In the genomic region with DNA sequence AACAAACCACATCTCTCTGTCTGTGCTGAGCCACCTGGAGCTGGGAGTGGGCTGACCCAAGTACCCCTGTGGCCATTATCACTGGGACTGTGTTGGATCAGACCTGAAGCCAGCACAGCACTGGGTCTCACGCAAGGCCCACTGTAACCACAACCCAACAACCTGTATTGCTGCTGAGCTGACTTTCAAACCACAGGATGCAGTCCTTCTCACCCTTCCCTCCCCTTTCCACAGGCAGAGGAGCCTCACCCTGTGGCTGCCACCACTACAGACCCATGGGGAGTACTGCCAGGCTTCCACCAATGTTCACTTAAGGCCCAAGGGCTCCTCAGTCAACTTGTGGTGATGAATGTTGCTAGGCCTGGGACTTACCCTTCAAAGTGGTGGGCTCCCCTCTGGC, we compare ENCODE assay signal across 14 cellular contexts.
DNase-seq lines count a peak whose midpoint lies in the region; ATAC-seq and TF ChIP-seq lines count a peak whose summit lies in the region.
"Had no signal": no experiment of that assay in that cellular context is flagged by ENCODE, and none has a peak within 500 bp of the region (broad histone marks: within the 10 kb centered on the region; RNA-seq: fewer than 3 reads in every experiment).

No MANE protein-coding gene starts in this region.

- TF ChIP-seq CTCF in Loucy (conservative IDR thresholded peaks at IDR 0.05; ENCODE audit: low read length) (no peak), GM10248 (IDR thresholded peaks at IDR 0.05; ENCODE audit: control extremely low read depth, extremely low read depth, low read depth, missing control alignments) (no peak)

- H3K36me3 ChIP-seq in Loucy (ENCODE audit: insufficient read depth, low read length) (peaks cover 17% of the 10 kb centered on the region; the same call in 1 of the 2 replicates), esophagus (ENCODE audit: control insufficient read depth in 2 of 2, insufficient read depth in 2 of 2, low read length in 1 of 2) (peaks cover 0 to 3% of the 10 kb centered on the region in 2 donors)

- DNase-seq in NK-92 treated with Interleukin-12 subunit alpha and Interleukin-12 subunit beta, amount 100 ng/mL, for 24 hours (lab: John Stamatoyannopoulos, UW) = peak; percentile 4
- DNase-seq in NK-92 (lab: John Stamatoyannopoulos, UW; ENCODE audit: unreplicated experiment) (no peak), Ammon's horn (ENCODE audit: low spot score) (no peak), GF-D8 (lab: John Stamatoyannopoulos, UW) (no peak), GM10248 (ENCODE audit: extremely low spot score) (no peak)
- no peak for DNase-seq in natural killer cell treated with Interleukin-12 subunit alpha and Interleukin-12 subunit beta and Interleukin-15 and Interleukin-18, amount 100 ng/mL, for 72 hours (ENCODE audit: low spot score)
- DNase-seq: CD4-positive, CD25-positive, alpha-beta regulatory T cell; DMS53; H7 had no signal

- peaks cover 9% of the 10 kb centered on the region for H3K9me3 Mint-ChIP-seq in natural killer cell treated with Interleukin-12 subunit alpha and Interleukin-12 subunit beta and Interleukin-15 and Interleukin-18, amount 100 ng/mL, for 72 hours
- H3K9me3 Mint-ChIP-seq: GM23338 had no signal

- no peaks in the 10 kb centered on the region for H3F3A ChIP-seq in Loucy (ENCODE audit: low read depth)

- CTCF ChIA-PET in GM10248 (lab: Yijun Ruan, JAX) = no interaction called here

- H3K4me3 Mint-ChIP-seq in natural killer cell treated with Interleukin-12 subunit alpha and Interleukin-12 subunit beta and Interleukin-15 and Interleukin-18, amount 100 ng/mL, for 72 hours = no peak overlapping the region
- H3K4me3 Mint-ChIP-seq: CD4-positive, CD25-positive, alpha-beta regulatory T cell; GM23338 had no signal

- peak overlapping the region; percentile 71 to 90 for H3K27ac ChIP-seq in esophagus (ENCODE audit: low read depth in 2 of 2, low read length in 1 of 2)
- H3K27ac ChIP-seq: 22Rv1, BLaER1 had no signal

- H2AFZ ChIP-seq in Loucy (ENCODE audit: low read length) = no peak overlapping the region
- H2AFZ ChIP-seq: GM23338 had no signal

- H3K27me3 Mint-ChIP-seq in natural killer cell treated with Interleukin-12 subunit alpha and Interleukin-12 subunit beta and Interleukin-15 and Interleukin-18, amount 100 ng/mL, for 72 hours = no peaks in the 10 kb centered on the region
- H3K27me3 Mint-ChIP-seq: CD4-positive, CD25-positive, alpha-beta regulatory T cell had no signal

- H3K9me3 ChIP-seq in Loucy (ENCODE audit: insufficient read depth, low read depth, low read length) (peaks cover 13% of the 10 kb centered on the region; the same call in 1 of the 2 replicates), esophagus (ENCODE audit: control insufficient read depth in 2 of 2, insufficient read depth in 1 of 2, low read depth in 1 of 2, low read length in 1 of 2) (peaks cover 0 to 7% of the 10 kb centered on the region in 2 donors)

- POLR2A ChIA-PET in GM10248 (lab: Yijun Ruan, JAX) = no interaction called here

- ATAC-seq in natural killer cell treated with Interleukin-12 subunit alpha and Interleukin-12 subunit beta and Interleukin-15 and Interleukin-18, amount 100 ng/mL, for 72 hours = peak; percentile 52 to 54
- ATAC-seq: GM23338 had no signal

- no peaks in the 10 kb centered on the region for H3K9me2 ChIP-seq in Loucy (replicated peaks; ENCODE audit: low read depth, low read length)

- no peak overlapping the region for H3K9ac ChIP-seq in Loucy (ENCODE audit: low read depth, low read length, poor library complexity, severe bottlenecking)
- H3K9ac ChIP-seq: BLaER1 had no signal

- 94% methylated on average over 1 of the region's 1 CpG for WGBS in esophagus, 2 donors

- 0 out of 2 replicates have a peak, but pooled peaks cover 5% of the 10 kb centered on the region for H3K79me2 ChIP-seq in Loucy (ENCODE audit: insufficient read depth, low read length)

- H3K4me1 ChIP-seq in Loucy (ENCODE audit: insufficient read depth, low read length, poor library complexity, severe bottlenecking) (peaks cover 10% of the 10 kb centered on the region), esophagus (ENCODE audit: control insufficient read depth in 2 of 2, insufficient read depth in 2 of 2, low read length in 1 of 2) (peaks cover 4 to 7% of the 10 kb centered on the region in 2 donors)
- H3K4me1 ChIP-seq: BLaER1 had no signal

- H4K20me1 ChIP-seq in Loucy (ENCODE audit: insufficient read depth, low read length, poor library complexity, severe bottlenecking) = no peaks in the 10 kb centered on the region
- H4K20me1 ChIP-seq: BLaER1 had no signal

- H3K27me3 ChIP-seq in Loucy (ENCODE audit: insufficient read depth, low read length, poor library complexity, severe bottlenecking) (no peaks in the 10 kb centered on the region), esophagus (ENCODE audit: control insufficient read depth in 1 of 2, insufficient read depth in 2 of 2, low read length in 2 of 2) (no peaks in the 10 kb centered on the region)
- H3K27me3 ChIP-seq: BLaER1 had no signal

- H3K4me2 ChIP-seq in Loucy (ENCODE audit: low read depth, low read length, poor library complexity, severe bottlenecking) = peak overlapping the region; percentile 6
- H3K4me2 ChIP-seq: BLaER1, GM23338 had no signal

- peaks cover 48% of the 10 kb centered on the region for H3K36me3 Mint-ChIP-seq in natural killer cell treated with Interleukin-12 subunit alpha and Interleukin-12 subunit beta and Interleukin-15 and Interleukin-18, amount 100 ng/mL, for 72 hours

- H3K4me3 ChIP-seq in Loucy (ENCODE audit: low read length, poor library complexity, severe bottlenecking) (no peak overlapping the region), esophagus (ENCODE audit: low read depth in 1 of 2, low read length in 2 of 2) (no peak overlapping the region)
- H3K4me3 ChIP-seq: BLaER1, GM23338 had no signal

- peaks cover 15 to 17% of the 10 kb centered on the region in 2 donors for H3K4me1 Mint-ChIP-seq in natural killer cell treated with Interleukin-12 subunit alpha and Interleukin-12 subunit beta and Interleukin-15 and Interleukin-18, amount 100 ng/mL, for 72 hours (ENCODE audit: low read depth in 2 of 2)
- H3K4me1 Mint-ChIP-seq: GM23338 had no signal

- H3K27ac Mint-ChIP-seq in natural killer cell treated with Interleukin-12 subunit alpha and Interleukin-12 subunit beta and Interleukin-15 and Interleukin-18, amount 100 ng/mL, for 72 hours = peak overlapping the region in 1 of 2 donors; percentile 49
- H3K27ac Mint-ChIP-seq: CD4-positive, CD25-positive, alpha-beta regulatory T cell; GM23338 had no signal
